ENCODE assay signal across 15 cellular contexts in genomic region chr1:156481527-156481926, GRCh38. TPM values are rescaled to one million over a fixed set of nuclear protein-coding genes. Genes with fewer than 3 reads are reported as not detected.
DNase-seq lines count a peak whose midpoint lies in the region; ATAC-seq lines count a peak whose summit lies in the region.
"Had no signal": no experiment of that assay in that cellular context is flagged by ENCODE, and none has a peak within 500 bp of the region (broad histone marks: within the 10 kb centered on the region; RNA-seq: fewer than 3 reads in every experiment).

No MANE protein-coding gene starts in this region.

- H3K27me3 Mint-ChIP-seq in activated CD4-positive, alpha-beta T cell treated with anti-CD3 and anti-CD28 coated beads for 36 hours: no peaks in the 10 kb centered on the region
- no peaks in the 10 kb centered on the region for H3K27me3 Mint-ChIP-seq in central memory CD8-positive, alpha-beta T cell

- H3K36me3 Mint-ChIP-seq in activated CD4-positive, alpha-beta T cell treated with anti-CD3 and anti-CD28 coated beads for 36 hours (ENCODE audit: low read depth): peaks cover 45% of the 10 kb centered on the region
- H3K36me3 Mint-ChIP-seq in central memory CD8-positive, alpha-beta T cell (ENCODE audit: insufficient read depth): peaks cover 73% of the 10 kb centered on the region

- DNase-seq in activated CD4-positive, alpha-beta T cell treated with anti-CD3 and anti-CD28 coated beads for 36 hours: peak; percentile 74
- no peak for DNase-seq in activated CD4-positive, alpha-beta T cell treated with anti-CD3 and anti-CD28 coated beads, Interleukin-2, amount 50 U/mL, for 48 hours
- DNase-seq in NAMALWA (ENCODE audit: low spot score) (peak; percentile 52), HUDEP-2 (lab: John Stamatoyannopoulos, UW; ENCODE audit: unreplicated experiment in 76 of 76) (no peak), COR-L47 (lab: John Stamatoyannopoulos, UW) (no peak)
- DNase-seq in central memory CD8-positive, alpha-beta T cell (ENCODE audit: low spot score in 2 of 2): no peak
- no peak for DNase-seq in stimulated activated naive CD8-positive, alpha-beta T cell treated with anti-CD3 and anti-CD28 coated beads, Interleukin-15, Interleukin-2, amounts not matched to agents 100 U/mL and 50 U/mL, for 24 hours
- DNase-seq: 8988T, cerebellar nuclear complex, DND-41, GOT3, head of caudate nucleus, mesendoderm, NCI-H446 had no signal

- intact Hi-C loops in activated CD4-positive, alpha-beta T cell treated with anti-CD3 and anti-CD28 coated beads for 36 hours (cut with DNase I, micrococcal nuclease): loop anchor here (1.0 to 5.0 kb wide), 6 partner anchors 18 to 127 kb away; partner anchors contain the start of genes GPATCH4 (in 1 of the 2) and NAXE (in 1 of the 2)

- H3K4me3 Mint-ChIP-seq in activated CD4-positive, alpha-beta T cell treated with anti-CD3 and anti-CD28 coated beads for 36 hours: peak overlapping the region; percentile 4
- peak overlapping the region; percentile 46 for H3K4me3 Mint-ChIP-seq in central memory CD8-positive, alpha-beta T cell

- CTCF ChIA-PET in activated CD4-positive, alpha-beta T cell treated with anti-CD3 and anti-CD28 coated beads for 36 hours (lab: Charles Lee): interaction anchor here (0.6 to 4.2 kb wide), 21 partner anchors 10 to 909 kb away, joined by 3 to 45 read pairs (median 5); partner anchors contain the start of genes MEF2D and TTC24

- peaks cover 61% of the 10 kb centered on the region for H3K4me1 Mint-ChIP-seq in activated CD4-positive, alpha-beta T cell treated with anti-CD3 and anti-CD28 coated beads for 36 hours
- H3K4me1 Mint-ChIP-seq in central memory CD8-positive, alpha-beta T cell: peaks cover 55% of the 10 kb centered on the region

- ATAC-seq in activated CD4-positive, alpha-beta T cell treated with anti-CD3 and anti-CD28 coated beads for 36 hours: peak; percentile 68
- ATAC-seq in central memory CD8-positive, alpha-beta T cell (replicated peaks; ENCODE audit: extremely low read depth, poor library complexity, severe bottlenecking): no peak
- ATAC-seq in stimulated activated naive CD8-positive, alpha-beta T cell treated with anti-CD3 and anti-CD28 coated beads, Interleukin-15, Interleukin-2, amounts not matched to agents 100 U/mL and 50 U/mL, for 24 hours: peak; percentile 28
- no peak for ATAC-seq in HG02571 (IDR thresholded peaks at IDR 0.05; ENCODE audit: unreplicated experiment)

- POLR2A ChIA-PET in activated CD4-positive, alpha-beta T cell treated with anti-CD3 and anti-CD28 coated beads for 36 hours (lab: Charles Lee): interaction anchor here (0.8 to 1.2 kb wide), 2 partner anchors 19 to 21 kb away, joined by 3 to 4 read pairs; partner anchors contain the start of gene MEF2D

- no peaks in the 10 kb centered on the region for H3K9me3 Mint-ChIP-seq in activated CD4-positive, alpha-beta T cell treated with anti-CD3 and anti-CD28 coated beads for 36 hours (ENCODE audit: low read depth)
- H3K9me3 Mint-ChIP-seq in central memory CD8-positive, alpha-beta T cell: no peaks in the 10 kb centered on the region

- peak overlapping the region; percentile 72 for H3K27ac Mint-ChIP-seq in activated CD4-positive, alpha-beta T cell treated with anti-CD3 and anti-CD28 coated beads for 36 hours
- peak overlapping the region; percentile 94 for H3K27ac Mint-ChIP-seq in central memory CD8-positive, alpha-beta T cell (ENCODE audit: low read depth)

RNA-seq across cellular contexts. Expression of gene MEF2D, which starts 19.0 kb away (rescaled TPM):
- 10 to 100 TPM; 32.1 to 33.6 TPM for total RNA-seq in activated CD4-positive, alpha-beta T cell treated with anti-CD3 and anti-CD28 coated beads for 36 hours

Comparison
In these comparisons a context has a peak if more than half of its experiments do, and no peak if none do; other contexts are left out.
1. DNase-seq: peak in activated CD4-positive, alpha-beta T cell treated with anti-CD3 and anti-CD28 coated beads for 36 hours (single experiment) and NAMALWA (single experiment); none in activated CD4-positive, alpha-beta T cell treated with anti-CD3 and anti-CD28 coated beads, Interleukin-2, amount 50 U/mL, for 48 hours (0 of 2), central memory CD8-positive, alpha-beta T cell (0 of 2), stimulated activated naive CD8-positive, alpha-beta T cell treated with anti-CD3 and anti-CD28 coated beads, Interleukin-15, Interleukin-2, amounts not matched to agents 100 U/mL and 50 U/mL, for 24 hours (single experiment), HUDEP-2 (0 of 76) and COR-L47 (single experiment).
2. ATAC-seq: peak in activated CD4-positive, alpha-beta T cell treated with anti-CD3 and anti-CD28 coated beads for 36 hours (single experiment) and stimulated activated naive CD8-positive, alpha-beta T cell treated with anti-CD3 and anti-CD28 coated beads, Interleukin-15, Interleukin-2, amounts not matched to agents 100 U/mL and 50 U/mL, for 24 hours (single experiment); none in central memory CD8-positive, alpha-beta T cell (single experiment) and HG02571 (single experiment).